ENCODE assay signal across 9 cellular contexts in the genomic region with DNA sequence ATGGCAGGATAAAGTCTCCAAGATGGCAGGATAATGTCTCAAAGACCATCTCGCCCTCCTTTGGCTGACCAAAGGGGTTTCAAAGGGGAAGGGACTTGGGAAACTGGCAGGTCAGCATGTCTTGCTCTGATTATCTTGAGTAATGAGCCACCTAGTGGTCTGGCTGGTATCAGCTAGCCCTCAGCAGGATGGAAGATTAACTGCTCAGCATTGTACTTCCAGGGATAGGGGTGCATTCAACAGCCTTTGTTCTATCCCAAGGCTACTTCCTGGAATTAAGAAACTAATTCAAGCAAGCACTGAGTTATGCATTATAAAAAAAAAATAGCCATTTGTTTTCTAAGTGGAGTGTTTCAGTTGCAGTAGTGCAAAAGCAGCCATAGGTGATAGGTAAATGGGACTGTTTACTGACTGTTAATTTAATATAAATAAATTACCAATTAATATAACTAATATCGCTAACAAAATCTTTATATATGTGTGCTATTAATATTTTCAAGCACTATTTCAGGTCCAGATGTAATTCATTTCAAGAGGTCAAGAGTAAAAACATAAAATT.
A peak's percentile ranks its signal among the peaks of the same experiment; 100 is the strongest.
DNase-seq lines count a peak whose midpoint lies in the region; ATAC-seq, FAIRE-seq and TF ChIP-seq lines count a peak whose summit lies in the region.
"Had no signal": no experiment of that assay in that cellular context is flagged by ENCODE, and none has a peak within 500 bp of the region (broad histone marks: within the 10 kb centered on the region; RNA-seq: fewer than 3 reads in every experiment).

No MANE protein-coding gene starts in this region.

- H3K4me1 Mint-ChIP-seq in CD4-positive, alpha-beta memory T cell, result no peaks in the 10 kb centered on the region

- 0% methylated on average over 2 of the region's 2 CpGs for WGBS in K562 (ENCODE audit: insufficient coverage, low coverage, missing lambda C conversion rate)

- H3K27me3 ChIP-seq in K562 (ENCODE audit: control insufficient read depth in 2 of 2, insufficient read depth in 2 of 2, low read length in 2 of 2), result no peaks in the 10 kb centered on the region
- H3K27me3 ChIP-seq in lower lobe of right lung (ENCODE audit: low read depth), result no peaks in the 10 kb centered on the region
- no peaks in the 10 kb centered on the region for H3K27me3 ChIP-seq in CD4-positive, alpha-beta memory T cell (ENCODE audit: insufficient read depth, low read length)

- POLR2A ChIA-PET in HEK293T (lab: Yijun Ruan, JAX) (no interaction called here), K562 (lab: Yijun Ruan, JAX) (no interaction called here)
- POLR2A ChIA-PET in CD4-positive, alpha-beta memory T cell (lab: Charles Lee; ENCODE audit: partially characterized antibody), result no interaction called here

- intact Hi-C loops in K562 (cut with micrococcal nuclease), result no loop called here
- intact Hi-C loops in lower lobe of right lung (cut with DNase I), result no loop called here
- intact Hi-C loops in CD4-positive, alpha-beta memory T cell (cut with micrococcal nuclease), result no loop called here

- no peaks in the 10 kb centered on the region for H3K79me2 ChIP-seq in K562 (ENCODE audit: control insufficient read depth, insufficient read depth, low read length)

- peak in 2 of 3 experiments; percentile 37 to 42; a peak in 2 of 6 replicates for TF ChIP-seq CTCF in K562 (IDR thresholded peaks at IDR 0.05 in 2 of 3, conservative IDR thresholded peaks at IDR 0.05 in 1 of 3; ENCODE audit: insufficient read depth in 2 of 3, low read depth in 1 of 3, low read length in 3 of 3)
- TF ChIP-seq CTCF in lower lobe of right lung (IDR thresholded peaks at IDR 0.05), result peak; percentile 54

- peak; percentile 11 to 41; a peak in 2 of 4 replicates for TF ChIP-seq RAD21 in K562 (CRISPR knock-in tag; conservative IDR thresholded peaks at IDR 0.05 in 1 of 2, IDR thresholded peaks at IDR 0.05 in 1 of 2)

- no peaks in the 10 kb centered on the region for H3K9me1 ChIP-seq in K562 (ENCODE audit: control insufficient read depth, insufficient read depth, low read length)

- FAIRE-seq in K562 (lab: Jason Lieb, UNC), result peak; percentile 61

- no peaks in the 10 kb centered on the region for H3K36me3 Mint-ChIP-seq in CD4-positive, alpha-beta memory T cell

- H3K27me3 Mint-ChIP-seq in CD4-positive, alpha-beta memory T cell, result no peaks in the 10 kb centered on the region
- H3K27me3 Mint-ChIP-seq: stimulated activated naive CD8-positive, alpha-beta T cell treated with anti-CD3 and anti-CD28 coated beads, Interleukin-15, Interleukin-2, amounts not matched to agents 100 ng/mL and 50 ng/mL, for 24 hours had no signal

- no peak for TF ChIP-seq EP300 in K562 (IDR thresholded peaks at IDR 0.05; ENCODE audit: low read length)

- BruUV-seq in K562 (replicated peaks; lab: Mats Ljungman, UMichigan), result no TSS peak

- ATAC-seq in K562 (peak; percentile 42; the same call in 1 of the 3 replicates), lower lobe of right lung (peak; percentile 78 to 88), HG02571 (IDR thresholded peaks at IDR 0.05; ENCODE audit: unreplicated experiment) (no peak), HG02973 (IDR thresholded peaks at IDR 0.05; ENCODE audit: unreplicated experiment) (no peak)

- H3K4me2 ChIP-seq in K562 (ENCODE audit: insufficient read depth, low read length), result no peak overlapping the region

- H3K4me3 ChIP-seq in K562 (no peak overlapping the region), lower lobe of right lung (peak overlapping the region; percentile 48)
- no peak overlapping the region for H3K4me3 ChIP-seq in CD4-positive, alpha-beta memory T cell (ENCODE audit: low read length in 2 of 2)

- peak overlapping the region in 2 of 8 donors; percentile 39 to 49 for H3K4me3 Mint-ChIP-seq in CD4-positive, alpha-beta memory T cell
- H3K4me3 Mint-ChIP-seq: stimulated activated naive CD8-positive, alpha-beta T cell treated with anti-CD3 and anti-CD28 coated beads, Interleukin-15, Interleukin-2, amounts not matched to agents 100 ng/mL and 50 ng/mL, for 24 hours had no signal

- CTCF ChIA-PET in HEK293T (lab: Yijun Ruan, JAX), result no interaction called here
- CTCF ChIA-PET in K562 (lab: Yijun Ruan, JAX; ENCODE audit: low intra/inter-chr PET ratio), result no interaction called here
- CTCF ChIA-PET in CD4-positive, alpha-beta memory T cell (lab: Charles Lee; ENCODE audit: partially characterized antibody), result no interaction called here

- H3K9me3 ChIP-seq in K562 (replicated peaks; ENCODE audit: control insufficient read depth, insufficient read depth, low read depth, low read length) (no peaks in the 10 kb centered on the region), lower lobe of right lung (no peaks in the 10 kb centered on the region)
- H3K9me3 ChIP-seq in CD4-positive, alpha-beta memory T cell (ENCODE audit: control insufficient read depth in 1 of 2, low read length in 2 of 2), result no peaks in the 10 kb centered on the region

- in situ Hi-C loops in K562 (cut with MboI), result no loop called here

- peaks cover 0 to 15% (median 5%) of the 10 kb centered on the region in 8 donors for H3K9me3 Mint-ChIP-seq in CD4-positive, alpha-beta memory T cell

- H3K4me1 ChIP-seq in K562 (replicated peaks in 1 of 2; ENCODE audit: control insufficient read depth in 2 of 2, insufficient read depth in 2 of 2, low read length in 2 of 2) (no peaks in the 10 kb centered on the region), lower lobe of right lung (no peaks in the 10 kb centered on the region)
- H3K4me1 ChIP-seq in CD4-positive, alpha-beta memory T cell (ENCODE audit: insufficient read depth, low read length), result no peaks in the 10 kb centered on the region

- no peak overlapping the region for H3K9ac ChIP-seq in K562 (ENCODE audit: insufficient read depth in 1 of 2, low read depth in 2 of 2, low read length in 2 of 2)

- H3K27ac Mint-ChIP-seq in CD4-positive, alpha-beta memory T cell, result no peak overlapping the region
- H3K27ac Mint-ChIP-seq: stimulated activated naive CD8-positive, alpha-beta T cell treated with anti-CD3 and anti-CD28 coated beads, Interleukin-15, Interleukin-2, amounts not matched to agents 100 ng/mL and 50 ng/mL, for 24 hours had no signal

- DNase-seq in COR-L47 (lab: John Stamatoyannopoulos, UW) (peak; percentile 76), HEK293T (ENCODE audit: extremely low spot score) (peak; percentile 36), NCI-H345 treated with DMSO at 0.1 percent for 48 hours (lab: John Stamatoyannopoulos, UW; ENCODE audit: unreplicated experiment) (peak; percentile 16), K562 (ENCODE audit: extremely low read depth in 1 of 4, low spot score in 3 of 4) (peak; percentile 17 to 32 (median 26)), lower lobe of right lung (no peak)
- DNase-seq in CD4-positive, alpha-beta memory T cell, result no peak

- H3K27ac ChIP-seq in K562 (ENCODE audit: extremely low read depth, low read depth, low read length) (no peak overlapping the region), lower lobe of right lung (peak overlapping the region; percentile 24)
- no peak overlapping the region for H3K27ac ChIP-seq in CD4-positive, alpha-beta memory T cell (ENCODE audit: low read depth, low read length)

- H4K20me1 ChIP-seq in K562 (replicated peaks; ENCODE audit: control insufficient read depth, insufficient read depth, low read length), result no peaks in the 10 kb centered on the region

- H3K36me3 ChIP-seq in K562 (ENCODE audit: control insufficient read depth, insufficient read depth, low read length), result no peaks in the 10 kb centered on the region
- H3K36me3 ChIP-seq in lower lobe of right lung, result no peaks in the 10 kb centered on the region
- no peaks in the 10 kb centered on the region for H3K36me3 ChIP-seq in CD4-positive, alpha-beta memory T cell (ENCODE audit: insufficient read depth, low read length)

- no peak overlapping the region for H2AFZ ChIP-seq in K562 (ENCODE audit: low read depth, low read length)

- TF ChIP-seq POLR2A in K562 (conservative IDR thresholded peaks at IDR 0.05), result no peak

TF ChIP-seq in HEK293T, 16 proteins besides CTCF, POLR2A, EP300 and RAD21 (continues in another document):
- no peak for TF ChIP-seq FOXA1 (IDR thresholded peaks at IDR 0.05)
- no peak for TF ChIP-seq CTBP1 (IDR thresholded peaks at IDR 0.05; ENCODE audit: borderline replicate concordance)
- no peak for TF ChIP-seq L3MBTL2 (conservative IDR thresholded peaks at IDR 0.05)
- no peak for TF ChIP-seq ELF4 (IDR thresholded peaks at IDR 0.05)
- no peak for TF ChIP-seq FOXK2 (IDR thresholded peaks at IDR 0.05)
- no peak for TF ChIP-seq BHLHE40 (IDR thresholded peaks at IDR 0.05; ENCODE audit: borderline replicate concordance)
- no peak for TF ChIP-seq LEF1 (IDR thresholded peaks at IDR 0.05; ENCODE audit: borderline replicate concordance)
- TF ChIP-seq SUZ12 (IDR thresholded peaks at IDR 0.05), result no peak
- no peak for TF ChIP-seq FOXM1 (IDR thresholded peaks at IDR 0.05; ENCODE audit: borderline replicate concordance)
- no peak for TF ChIP-seq ARNT (IDR thresholded peaks at IDR 0.05)
- TF ChIP-seq HDGF (IDR thresholded peaks at IDR 0.05; ENCODE audit: borderline replicate concordance), result no peak
- TF ChIP-seq TARDBP (IDR thresholded peaks at IDR 0.05), result no peak
- TF ChIP-seq SP1 (IDR thresholded peaks at IDR 0.05), result no peak
- no peak for TF ChIP-seq ZNF384 (IDR thresholded peaks at IDR 0.05)

TF ChIP-seq in K562, 482 proteins besides CTCF, POLR2A, EP300 and RAD21:
- TF ChIP-seq, protein P1, sequence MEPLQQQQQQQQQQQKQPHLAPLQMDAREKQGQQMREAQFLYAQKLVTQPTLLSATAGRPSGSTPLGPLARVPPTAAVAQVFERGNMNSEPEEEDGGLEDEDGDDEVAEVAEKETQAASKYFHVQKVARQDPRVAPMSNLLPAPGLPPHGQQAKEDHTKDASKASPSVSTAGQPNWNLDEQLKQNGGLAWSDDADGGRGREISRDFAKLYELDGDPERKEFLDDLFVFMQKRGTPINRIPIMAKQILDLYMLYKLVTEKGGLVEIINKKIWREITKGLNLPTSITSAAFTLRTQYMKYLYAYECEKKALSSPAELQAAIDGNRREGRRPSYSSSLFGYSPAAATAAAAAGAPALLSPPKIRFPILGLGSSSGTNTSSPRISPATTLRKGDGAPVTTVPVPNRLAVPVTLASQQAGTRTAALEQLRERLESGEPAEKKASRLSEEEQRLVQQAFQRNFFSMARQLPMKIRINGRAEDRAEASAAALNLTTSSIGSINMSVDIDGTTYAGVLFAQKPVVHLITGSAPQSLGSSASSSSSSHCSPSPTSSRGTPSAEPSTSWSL (CRISPR knock-in tag; IDR thresholded peaks at IDR 0.05; ENCODE audit: borderline replicate concordance), result no peak
- TF ChIP-seq FOXK2 (conservative IDR thresholded peaks at IDR 0.05 in 1 of 2, IDR thresholded peaks at IDR 0.05 in 1 of 2; ENCODE audit: low read depth in 2 of 2) (no peak), EHMT2 (IDR thresholded peaks at IDR 0.05) (no peak)

Comparison
In these comparisons a context has a peak if more than half of its experiments do, and no peak if none do; other contexts are left out.
1. DNase-seq: peak in COR-L47 (single experiment), HEK293T (single experiment), NCI-H345 treated with DMSO at 0.1 percent for 48 hours (single experiment) and K562 (4 of 4); none in lower lobe of right lung (single experiment) and CD4-positive, alpha-beta memory T cell (0 of 5).
2. ATAC-seq: peak in K562 (single experiment) and lower lobe of right lung (2 of 2); none in HG02571 (single experiment) and HG02973 (single experiment).